In the genomic region with DNA sequence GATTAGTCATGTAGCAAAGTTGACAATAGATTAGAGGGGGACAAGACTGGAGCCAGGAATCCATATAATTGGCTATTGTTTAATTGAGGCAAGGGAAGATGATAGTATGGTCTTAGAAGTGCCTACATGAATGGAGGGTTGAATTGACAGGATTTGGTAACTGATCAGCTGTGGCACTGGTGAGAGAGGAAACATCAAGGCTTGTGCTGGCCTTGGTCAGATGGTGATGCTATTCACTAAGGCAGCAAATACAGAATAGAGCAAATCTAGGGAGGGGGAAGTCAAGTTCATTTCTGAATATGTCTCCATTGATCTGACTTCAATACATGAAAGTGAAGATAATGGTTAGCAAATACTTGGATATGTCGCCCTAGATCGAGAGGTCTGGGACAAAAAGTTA, we compare ENCODE assay signal across 15 cellular contexts. TPM values are rescaled to one million over a fixed set of nuclear protein-coding genes. Genes with fewer than 3 reads are reported as not detected.
"Had no signal": no experiment of that assay in that cellular context is flagged by ENCODE, and none has a peak within 500 bp of the region (broad histone marks: within the 10 kb centered on the region; RNA-seq: fewer than 3 reads in every experiment).

No MANE protein-coding gene starts in this region.

- ATAC-seq: left ventricle myocardium superior had no signal

- H3K4me3 ChIP-seq: cardiac muscle cell, coronary artery, neural progenitor cell, ovary, stomach, thyroid gland had no signal

- H3K9me3 Mint-ChIP-seq: neural progenitor cell had no signal

- H3K27ac ChIP-seq: cardiac muscle cell, coronary artery, neural progenitor cell, ovary, thyroid gland had no signal

- H2AFZ ChIP-seq: neural progenitor cell had no signal

- H3K27ac Mint-ChIP-seq: neural progenitor cell had no signal

- H3K4me2 ChIP-seq: neural progenitor cell, SK-N-SH had no signal

- H3K4me3 Mint-ChIP-seq: neural progenitor cell had no signal

- H3K9me2 ChIP-seq: SK-N-SH had no signal

- H3K27me3 ChIP-seq: cardiac muscle cell, neural progenitor cell, ovary, stomach, thyroid gland had no signal

- H3K9ac ChIP-seq: neural progenitor cell, SK-N-SH had no signal

- H3K9me3 ChIP-seq: ovary, SK-N-SH, stomach, thyroid gland had no signal

- DNase-seq: activated CD4-positive, alpha-beta T cell treated with anti-CD3 and anti-CD28 coated beads, Interleukin-2, amount 50 U/mL, for 1 hour; activated gamma-delta T cell; effector CD8-positive, alpha-beta T cell; left ventricle myocardium superior; ovary; SK-N-SH; stimulated activated CD4-positive, alpha-beta T cell treated with anti-CD3 and anti-CD28 coated beads, Interleukin-2, amount 100 ng/mL, for 48 hours; stomach; thyroid gland had no signal

- H3K36me3 ChIP-seq: neural progenitor cell, ovary had no signal

RNA-seq across cellular contexts. Expression of gene APOA1, which starts 54.3 kb away (rescaled TPM):
- total RNA-seq: fibroblast of lung, frontal cortex had no signal
- polyA plus RNA-seq: keratinocyte had no signal
